1 cellular context compared by ENCODE assay signal in genomic region chr17:79095345-79096055, GRCh38.
TF ChIP-seq lines count a peak whose summit lies in the region.

No MANE protein-coding gene starts in this region.

TF ChIP-seq in K562, 482 proteins besides CTCF, POLR2A, EP300 and RAD21 (continued from another document):
- no peak for TF ChIP-seq ZNF518B (CRISPR knock-in tag; IDR thresholded peaks at IDR 0.05)
